In genomic region chr2:237593036-237593435, GRCh38 we compare ENCODE assay signal across 1 cellular context.
TF ChIP-seq lines count a peak whose summit lies in the region.

No MANE protein-coding gene starts in this region.

TF ChIP-seq in HepG2, 621 proteins besides CTCF, POLR2A, EP300 and RAD21:
- TF ChIP-seq ZNF230 (CRISPR knock-in tag; IDR thresholded peaks at IDR 0.05) (0 out of 2 replicates have a peak, but pooled peaks have one; percentile 44), ZBTB40 (IDR thresholded peaks at IDR 0.05) (no peak), ZBTB40 (CRISPR knock-in tag; IDR thresholded peaks at IDR 0.05) (no peak)
TF ChIP-seq in HepG2: peak in this region for 1.
